9 cellular contexts compared by ENCODE assay signal in genomic region chr2:166419616-166419934, GRCh38. TPM values are rescaled to one million over a fixed set of nuclear protein-coding genes. Genes with fewer than 3 reads are reported as not detected.
A peak's percentile ranks its signal among the peaks of the same experiment; 100 is the strongest.
DNase-seq lines count a peak whose midpoint lies in the region; TF ChIP-seq lines count a peak whose summit lies in the region.
"Had no signal": no experiment of that assay in that cellular context is flagged by ENCODE, and none has a peak within 500 bp of the region (broad histone marks: within the 10 kb centered on the region; RNA-seq: fewer than 3 reads in every experiment).

No MANE protein-coding gene starts in this region.

- peaks cover 0 to 4% (median 0%) of the 10 kb centered on the region in 8 donors for H3K9me3 Mint-ChIP-seq in CD4-positive, alpha-beta memory T cell
- H3K9me3 Mint-ChIP-seq: activated naive CD8-positive, alpha-beta T cell treated with anti-CD3 and anti-CD28 coated beads, Interleukin-2, amount 50 U/mL, for 24 hours had no signal

- 66 to 67% methylated on average over 2 of the region's 2 CpGs for WGBS in tibial nerve, 2 donors

- H3K4me3 ChIP-seq in NT2/D1 (ENCODE audit: insufficient read length, low read depth) (no peak overlapping the region), tibial nerve (no peak overlapping the region)
- no peak overlapping the region for H3K4me3 ChIP-seq in CD4-positive, alpha-beta memory T cell (ENCODE audit: low read length in 2 of 2)

- no peak for TF ChIP-seq EP300 in tibial nerve (IDR thresholded peaks at IDR 0.05)

- peak in 3 of 5 experiments; percentile 16 to 25 (median 19) for TF ChIP-seq CTCF in tibial nerve (IDR thresholded peaks at IDR 0.05)

- no peaks in the 10 kb centered on the region for H3K36me3 Mint-ChIP-seq in CD4-positive, alpha-beta memory T cell

- CTCF ChIA-PET in CD4-positive, alpha-beta memory T cell (lab: Charles Lee; ENCODE audit: partially characterized antibody) = no interaction called here

- no peak overlapping the region for H3K27ac ChIP-seq in tibial nerve
- H3K27ac ChIP-seq in CD4-positive, alpha-beta memory T cell (ENCODE audit: low read depth, low read length) = no peak overlapping the region

- no peak for TF ChIP-seq POLR2A in tibial nerve (IDR thresholded peaks at IDR 0.05)

- no peak overlapping the region for H3K9ac ChIP-seq in NT2/D1 (ENCODE audit: insufficient read length, low read depth)

- H3K9me3 ChIP-seq in NT2/D1 (ENCODE audit: insufficient read depth, low read length) = no peaks in the 10 kb centered on the region
- H3K9me3 ChIP-seq in tibial nerve = no peaks in the 10 kb centered on the region
- H3K9me3 ChIP-seq in CD4-positive, alpha-beta memory T cell (ENCODE audit: control insufficient read depth in 1 of 2, low read length in 2 of 2) = no peaks in the 10 kb centered on the region

- H3K4me3 Mint-ChIP-seq in CD4-positive, alpha-beta memory T cell = no peak overlapping the region
- H3K4me3 Mint-ChIP-seq: activated naive CD8-positive, alpha-beta T cell treated with anti-CD3 and anti-CD28 coated beads, Interleukin-2, amount 50 U/mL, for 24 hours had no signal

- H3K27ac Mint-ChIP-seq in CD4-positive, alpha-beta memory T cell = no peak overlapping the region
- H3K27ac Mint-ChIP-seq: activated naive CD8-positive, alpha-beta T cell treated with anti-CD3 and anti-CD28 coated beads, Interleukin-2, amount 50 U/mL, for 24 hours had no signal

- intact Hi-C loops in CD4-positive, alpha-beta memory T cell (cut with micrococcal nuclease) = no loop called here

- H3K27me3 ChIP-seq in NT2/D1 (ENCODE audit: insufficient read depth, insufficient read length) = no peaks in the 10 kb centered on the region
- no peaks in the 10 kb centered on the region for H3K27me3 ChIP-seq in tibial nerve
- no peaks in the 10 kb centered on the region for H3K27me3 ChIP-seq in CD4-positive, alpha-beta memory T cell (ENCODE audit: insufficient read depth, low read length)

- H3K4me1 ChIP-seq in NT2/D1 (ENCODE audit: insufficient read depth, insufficient read length) (no peaks in the 10 kb centered on the region), tibial nerve (peaks cover 0 to 5% (median 0%) of the 10 kb centered on the region in 4 donors)
- H3K4me1 ChIP-seq in CD4-positive, alpha-beta memory T cell (ENCODE audit: insufficient read depth, low read length) = no peaks in the 10 kb centered on the region

- no peaks in the 10 kb centered on the region for H3K4me1 Mint-ChIP-seq in CD4-positive, alpha-beta memory T cell
- H3K4me1 Mint-ChIP-seq: activated naive CD8-positive, alpha-beta T cell treated with anti-CD3 and anti-CD28 coated beads, Interleukin-2, amount 50 U/mL, for 24 hours had no signal

- H3K27me3 Mint-ChIP-seq in CD4-positive, alpha-beta memory T cell = no peaks in the 10 kb centered on the region
- H3K27me3 Mint-ChIP-seq: activated naive CD8-positive, alpha-beta T cell treated with anti-CD3 and anti-CD28 coated beads, Interleukin-2, amount 50 U/mL, for 24 hours had no signal

- peak; percentile 3 to 23 for DNase-seq in NCI-H446 (lab: John Stamatoyannopoulos, UW)
- DNase-seq in NCI-H446 treated with DMSO at 0.1 percent for 48 hours (lab: John Stamatoyannopoulos, UW) = no peak
- peak; percentile 1 for DNase-seq in NT2/D1 (ENCODE audit: low read depth, low spot score)
- peak; percentile 32 for DNase-seq in fibroblast of gingiva (ENCODE audit: low read depth)
- DNase-seq in tibial nerve (ENCODE audit: low spot score in 2 of 2) = no peak
- DNase-seq in GM19240 (ENCODE audit: insufficient read length, low spot score) = no peak
- no peak for DNase-seq in retina
- no peak for DNase-seq in CD4-positive, alpha-beta memory T cell
- DNase-seq: activated naive CD8-positive, alpha-beta T cell treated with anti-CD3 and anti-CD28 coated beads, Interleukin-2, amount 50 U/mL, for 24 hours had no signal

- H3K36me3 ChIP-seq in NT2/D1 (ENCODE audit: insufficient read depth, insufficient read length, low read length) (no peaks in the 10 kb centered on the region), tibial nerve (peaks cover 0 to 5% (median 0%) of the 10 kb centered on the region in 3 donors)
- H3K36me3 ChIP-seq in CD4-positive, alpha-beta memory T cell (ENCODE audit: insufficient read depth, low read length) = no peaks in the 10 kb centered on the region

- POLR2A ChIA-PET in CD4-positive, alpha-beta memory T cell (lab: Charles Lee; ENCODE audit: partially characterized antibody) = no interaction called here

RNA-seq across cellular contexts. Expression of gene SCN9A, which starts 43.8 kb away (rescaled TPM):
- total RNA-seq in tibial nerve = 10 to 100 TPM in 3 of 4 donors, 1 to 10 TPM in 1; 8.2 to 36.1 (median 17.2) TPM
- not detected for total RNA-seq in CD4-positive, alpha-beta memory T cell
- not detected for polyA plus RNA-seq in CD4-positive, alpha-beta memory T cell

Comparison
In these comparisons a context has a peak if more than half of its experiments do, and no peak if none do; other contexts are left out.
1. DNase-seq: peak in NCI-H446 (2 of 2), NT2/D1 (single experiment) and fibroblast of gingiva (single experiment); none in NCI-H446 treated with DMSO at 0.1 percent for 48 hours (single experiment), tibial nerve (0 of 2), GM19240 (single experiment), retina (single experiment) and CD4-positive, alpha-beta memory T cell (0 of 5).
2. RNA of gene SCN9A, which starts 43.8 kb away (total RNA-seq): 8.2 to 36.1 TPM in tibial nerve; not detected in CD4-positive, alpha-beta memory T cell; every median in the first group is over 4 times any median in the second.